In the genomic region with DNA sequence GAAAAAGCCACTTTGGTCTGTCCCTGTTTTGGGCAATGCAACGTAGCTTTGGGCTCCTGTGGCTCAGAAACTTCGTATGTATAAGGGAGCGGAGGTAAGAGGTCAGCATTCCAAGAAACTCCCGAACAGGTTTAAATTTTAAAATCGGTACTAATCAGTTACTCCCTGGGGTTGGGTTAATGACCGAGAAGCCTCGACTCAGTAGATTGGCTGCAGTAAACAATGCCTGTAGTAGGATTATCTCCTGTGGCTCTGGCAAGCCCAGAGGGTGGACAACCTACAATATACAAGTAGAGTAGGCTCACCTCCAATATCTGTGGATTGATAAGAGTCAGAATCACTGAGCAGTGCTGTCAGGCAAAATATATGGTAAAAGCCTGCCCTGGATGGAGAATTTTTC, we compare ENCODE assay signal across 12 cellular contexts. TPM values are rescaled to one million over a fixed set of nuclear protein-coding genes. Genes with fewer than 3 reads are reported as not detected.
DNase-seq lines count a peak whose midpoint lies in the region; ATAC-seq, FAIRE-seq and TF ChIP-seq lines count a peak whose summit lies in the region.
"Had no signal": no experiment of that assay in that cellular context is flagged by ENCODE, and none has a peak within 500 bp of the region (broad histone marks: within the 10 kb centered on the region; RNA-seq: fewer than 3 reads in every experiment).

No MANE protein-coding gene starts in this region.

- ATAC-seq in memory B cell (ENCODE audit: low read depth) (no peak), HG02885 (IDR thresholded peaks at IDR 0.05; ENCODE audit: poor library complexity, unreplicated experiment) (no peak), HG02763 (IDR thresholded peaks at IDR 0.05; ENCODE audit: unreplicated experiment) (no peak), left lobe of liver (no peak)

- H3K4me2 ChIP-seq in astrocyte (ENCODE audit: low read length) = no peak overlapping the region

- H3K27me3 ChIP-seq in astrocyte (ENCODE audit: insufficient read depth, low read length) (no peaks in the 10 kb centered on the region), stomach smooth muscle (ENCODE audit: control insufficient read depth in 1 of 2, insufficient read depth in 2 of 2, low read length in 2 of 2) (no peaks in the 10 kb centered on the region)

- no peak for FAIRE-seq in astrocyte (lab: Jason Lieb, UNC)

- peaks cover 13% of the 10 kb centered on the region for H3K36me3 Mint-ChIP-seq in T-helper 1 cell treated with Interleukin-12 subunit alpha and Interleukin-12 subunit beta and Interleukin-4 antibody, amounts not matched to agents 30 μg/mL and 1 μg/mL, for 36 hours (ENCODE audit: low read depth)
- H3K36me3 Mint-ChIP-seq in astrocyte (ENCODE audit: low read depth, unreplicated experiment) (peaks cover 2% of the 10 kb centered on the region), memory B cell (no peaks in the 10 kb centered on the region)

- H3K79me2 ChIP-seq in astrocyte (ENCODE audit: insufficient read depth, low read length) = peaks cover 29% of the 10 kb centered on the region

- H3K9me3 ChIP-seq in astrocyte (ENCODE audit: insufficient read depth, low read depth, low read length) (no peaks in the 10 kb centered on the region), stomach smooth muscle (ENCODE audit: control insufficient read depth in 2 of 2, low read length in 2 of 2) (no peaks in the 10 kb centered on the region)

- H3K9ac ChIP-seq in astrocyte (ENCODE audit: low read length) (no peak overlapping the region), stomach smooth muscle (ENCODE audit: low read length in 2 of 2) (no peak overlapping the region)

- H3K36me3 ChIP-seq in astrocyte (ENCODE audit: insufficient read depth, low read length) = peaks cover 4% of the 10 kb centered on the region
- peaks cover 0 to 3% of the 10 kb centered on the region in 2 donors for H3K36me3 ChIP-seq in stomach smooth muscle (ENCODE audit: control insufficient read depth in 2 of 2, insufficient read depth in 2 of 2, low read length in 2 of 2)

- H4K20me1 ChIP-seq in astrocyte (ENCODE audit: insufficient read depth, low read length) = peaks cover 24% of the 10 kb centered on the region

- H3K4me3 ChIP-seq in astrocyte (ENCODE audit: insufficient read depth, low read depth, low read length) (no peak overlapping the region), stomach smooth muscle (ENCODE audit: low read length in 2 of 2) (peak overlapping the region in 1 of 2 donors; percentile 24)

- peak overlapping the region; percentile 6 for H3K27ac Mint-ChIP-seq in T-helper 1 cell treated with Interleukin-12 subunit alpha and Interleukin-12 subunit beta and Interleukin-4 antibody, amounts not matched to agents 30 μg/mL and 1 μg/mL, for 36 hours
- no peak overlapping the region for H3K27ac Mint-ChIP-seq in astrocyte (ENCODE audit: unreplicated experiment)
- peak overlapping the region; percentile 99 for H3K27ac Mint-ChIP-seq in memory B cell

- no peak overlapping the region for H2AFZ ChIP-seq in astrocyte (ENCODE audit: low read depth, low read length)

- peak overlapping the region; percentile 92 for H3K4me3 Mint-ChIP-seq in T-helper 1 cell treated with Interleukin-12 subunit alpha and Interleukin-12 subunit beta and Interleukin-4 antibody, amounts not matched to agents 30 μg/mL and 1 μg/mL, for 36 hours
- H3K4me3 Mint-ChIP-seq in astrocyte (ENCODE audit: unreplicated experiment) (peak overlapping the region; percentile 45), memory B cell (peak overlapping the region; percentile 49)

- peaks cover 13% of the 10 kb centered on the region for H3K27me3 Mint-ChIP-seq in T-helper 1 cell treated with Interleukin-12 subunit alpha and Interleukin-12 subunit beta and Interleukin-4 antibody, amounts not matched to agents 30 μg/mL and 1 μg/mL, for 36 hours (ENCODE audit: low read depth)
- no peaks in the 10 kb centered on the region for H3K27me3 Mint-ChIP-seq in astrocyte (ENCODE audit: low read depth, unreplicated experiment)
- no peaks in the 10 kb centered on the region for H3K27me3 Mint-ChIP-seq in memory B cell

- H3K4me1 Mint-ChIP-seq in T-helper 1 cell treated with Interleukin-12 subunit alpha and Interleukin-12 subunit beta and Interleukin-4 antibody, amounts not matched to agents 30 μg/mL and 1 μg/mL, for 36 hours (ENCODE audit: low read depth) = peaks cover 24% of the 10 kb centered on the region
- H3K4me1 Mint-ChIP-seq in astrocyte (ENCODE audit: low read depth, unreplicated experiment) = peaks cover 15% of the 10 kb centered on the region
- H3K4me1 Mint-ChIP-seq in memory B cell = peaks cover 18% of the 10 kb centered on the region

- TF ChIP-seq CTCF in astrocyte (IDR thresholded peaks at IDR 0.05; ENCODE audit: insufficient read depth, low read depth, low read length) = no peak

- H3K27ac ChIP-seq in astrocyte (ENCODE audit: low read depth, low read length) (no peak overlapping the region), stomach smooth muscle (ENCODE audit: low read length) (peak overlapping the region; percentile 90)

- H3K9me3 Mint-ChIP-seq in T-helper 1 cell treated with Interleukin-12 subunit alpha and Interleukin-12 subunit beta and Interleukin-4 antibody, amounts not matched to agents 30 μg/mL and 1 μg/mL, for 36 hours = no peaks in the 10 kb centered on the region
- H3K9me3 Mint-ChIP-seq in astrocyte (ENCODE audit: unreplicated experiment) (no peaks in the 10 kb centered on the region), memory B cell (no peaks in the 10 kb centered on the region)

- no peak for DNase-seq in T-helper 1 cell
- DNase-seq in astrocyte (ENCODE audit: low read depth) = no peak
- no peak for DNase-seq in memory B cell (ENCODE audit: low spot score in 2 of 2)
- no peak for DNase-seq in left lobe of liver (ENCODE audit: low spot score)
- DNase-seq: 8988T; effector CD4-positive, alpha-beta T cell; NCI-H1436 treated with DMSO at 0.1 percent for 48 hours; stimulated activated CD4-positive, alpha-beta T cell treated with anti-CD3 and anti-CD28 coated beads, Interleukin-4, amount 100 ng/mL, for 1 hour had no signal

- H3K4me1 ChIP-seq in astrocyte (ENCODE audit: insufficient read depth, low read length) (peaks cover 12% of the 10 kb centered on the region), stomach smooth muscle (ENCODE audit: control insufficient read depth, insufficient read depth, low read length) (peaks cover 16% of the 10 kb centered on the region)

RNA-seq across cellular contexts. Expression of gene GNA13, which starts 1.6 kb away (rescaled TPM):
- total RNA-seq in astrocyte = 63.6 and 65.2 TPM in 2 replicates
- 11.8 TPM for total RNA-seq in left lobe of liver
